Comparison of ENCODE assay signal across 35 cellular contexts in genomic region chr20:56449459-56449858, GRCh38. TPM values are rescaled to one million over a fixed set of nuclear protein-coding genes. Genes with fewer than 3 reads are reported as not detected.
"Had no signal": no experiment of that assay in that cellular context is flagged by ENCODE, and none has a peak within 500 bp of the region (broad histone marks: within the 10 kb centered on the region; RNA-seq: fewer than 3 reads in every experiment).

No MANE protein-coding gene starts in this region.

- DNase-seq: activated effector memory CD4-positive, alpha-beta T cell treated with Interleukin-2 at 50 U/mL for 16 hours; activated gamma-delta T cell; activated gamma-delta T cell treated with Interleukin-2 at 50 U/mL for 16 hours; activated naive CD4-positive, alpha-beta T cell; activated naive CD4-positive, alpha-beta T cell treated with anti-CD3 and anti-CD28 coated beads for 36 hours; activated naive CD4-positive, alpha-beta T cell treated with anti-CD3 and anti-CD28 coated beads, Interleukin-2, amount 10 ng/mL, durations not matched to agents 7 days and 5 days; activated naive CD4-positive, alpha-beta T cell treated with anti-CD3 and anti-CD28 coated beads, Interleukin-2, amount 50 U/mL, for 16 hours; activated naive CD4-positive, alpha-beta T cell treated with Interleukin-2 at 50 U/mL for 16 hours; activated naive CD8-positive, alpha-beta T cell treated with anti-CD3 and anti-CD28 coated beads for 36 hours; activated naive CD8-positive, alpha-beta T cell treated with anti-CD3 and anti-CD28 coated beads, Interleukin-2, amount 10 ng/mL, durations not matched to agents 7 days and 5 days; activated naive CD8-positive, alpha-beta T cell treated with anti-CD3 and anti-CD28 coated beads, Interleukin-2, amount 50 U/mL, for 24 hours; activated T-cell treated with anti-CD3 and anti-CD28 coated beads, Interleukin-2, amount 50 U/mL, for 24 hours; activated T-cell treated with anti-CD3 and anti-CD28 coated beads, Interleukin-2, amount 50 U/mL, for 4 hours; activated T-cell treated with anti-CD3 and anti-CD28 coated beads, Interleukin-2, amount 50 U/mL, for 48 hours; activated T-cell treated with anti-CD3 and anti-CD28 coated beads, Interleukin-2, amount 50 U/mL, for 72 hours; adrenal gland; amniotic stem cell; amygdala; anterior cingulate cortex; aorta; body of pancreas; brain microvascular endothelial cell; caudate nucleus; central memory CD4-positive, alpha-beta T cell; cerebellar nuclear complex had no signal

- H3K27ac Mint-ChIP-seq: activated naive CD4-positive, alpha-beta T cell treated with anti-CD3 and anti-CD28 coated beads for 36 hours; activated naive CD4-positive, alpha-beta T cell treated with anti-CD3 and anti-CD28 coated beads, Interleukin-2, amount 10 ng/mL, durations not matched to agents 7 days and 5 days; activated naive CD4-positive, alpha-beta T cell treated with anti-CD3 and anti-CD28 coated beads, Interleukin-2, amount 50 U/mL, for 24 hours; activated naive CD4-positive, alpha-beta T cell treated with anti-CD3 and anti-CD28 coated beads, Interleukin-2, amount 50 U/mL, for 72 hours; activated naive CD8-positive, alpha-beta T cell; activated naive CD8-positive, alpha-beta T cell treated with anti-CD3 and anti-CD28 coated beads for 36 hours; activated naive CD8-positive, alpha-beta T cell treated with anti-CD3 and anti-CD28 coated beads, Interleukin-2, amount 10 ng/mL, durations not matched to agents 7 days and 5 days; activated naive CD8-positive, alpha-beta T cell treated with anti-CD3 and anti-CD28 coated beads, Interleukin-2, amount 50 U/mL, for 24 hours; activated T-cell treated with anti-CD3 and anti-CD28 coated beads, Interleukin-2, amount 50 U/mL, for 24 hours; activated T-cell treated with anti-CD3 and anti-CD28 coated beads, Interleukin-2, amount 50 U/mL, for 72 hours; activated T-helper 1 cell treated with anti-CD3 and anti-CD28 coated beads, Interleukin-12 subunit alpha, Interleukin-12 subunit beta, Interleukin-2, Interleukin-4 antibody, amounts not matched to agents 30 ng/mL and 10 ng/mL and 1 ng/mL, durations not matched to agents 14 hours and 24 hours and 36 hours; activated T-helper 2 cell treated with anti-CD3 and anti-CD28 coated beads, Interferon-gamma antibody, Interleukin-2, Interleukin-4, amounts not matched to agents 10 μg/mL and 5 μg/mL and 100 μg/mL, durations not matched to agents 14 hours and 24 hours and 36 hours; brain had no signal

- H3K36me3 Mint-ChIP-seq: brain had no signal

- H3K4me3 Mint-ChIP-seq: activated naive CD4-positive, alpha-beta T cell treated with anti-CD3 and anti-CD28 coated beads for 36 hours; activated naive CD4-positive, alpha-beta T cell treated with anti-CD3 and anti-CD28 coated beads, Interleukin-2, amount 10 ng/mL, durations not matched to agents 7 days and 5 days; activated naive CD4-positive, alpha-beta T cell treated with anti-CD3 and anti-CD28 coated beads, Interleukin-2, amount 50 U/mL, for 24 hours; activated naive CD8-positive, alpha-beta T cell; activated naive CD8-positive, alpha-beta T cell treated with anti-CD3 and anti-CD28 coated beads for 36 hours; activated naive CD8-positive, alpha-beta T cell treated with anti-CD3 and anti-CD28 coated beads, Interleukin-2, amount 10 ng/mL, durations not matched to agents 7 days and 5 days; activated naive CD8-positive, alpha-beta T cell treated with anti-CD3 and anti-CD28 coated beads, Interleukin-2, amount 50 U/mL, for 24 hours; activated T-cell treated with anti-CD3 and anti-CD28 coated beads, Interleukin-2, amount 50 U/mL, for 24 hours; activated T-cell treated with anti-CD3 and anti-CD28 coated beads, Interleukin-2, amount 50 U/mL, for 4 hours; activated T-cell treated with anti-CD3 and anti-CD28 coated beads, Interleukin-2, amount 50 U/mL, for 72 hours; activated T-helper 1 cell treated with anti-CD3 and anti-CD28 coated beads, Interleukin-12 subunit alpha, Interleukin-12 subunit beta, Interleukin-2, Interleukin-4 antibody, amounts not matched to agents 30 ng/mL and 10 ng/mL and 1 ng/mL, durations not matched to agents 14 hours and 24 hours and 36 hours; activated T-helper 17 cell treated with anti-CD3 and anti-CD28 coated beads, Interleukin-2, amount 50 U/mL, for 72 hours; brain; central memory CD8-positive, alpha-beta T cell had no signal

- ATAC-seq: activated naive CD4-positive, alpha-beta T cell treated with anti-CD3 and anti-CD28 coated beads, Interleukin-2, amount 50 U/mL, for 72 hours; activated naive CD8-positive, alpha-beta T cell treated with anti-CD3 and anti-CD28 coated beads, Interleukin-2, amount 50 U/mL, for 24 hours; activated T-cell treated with anti-CD3 and anti-CD28 coated beads, Interleukin-2, amount 50 U/mL, for 4 hours; activated T-cell treated with anti-CD3 and anti-CD28 coated beads, Interleukin-2, amount 50 U/mL, for 72 hours; activated T-helper 17 cell treated with anti-CD3 and anti-CD28 coated beads, Interleukin-2, amount 50 U/mL, for 72 hours; body of pancreas had no signal

- H3K9me3 Mint-ChIP-seq: activated naive CD4-positive, alpha-beta T cell treated with anti-CD3 and anti-CD28 coated beads for 36 hours; activated naive CD4-positive, alpha-beta T cell treated with anti-CD3 and anti-CD28 coated beads, Interleukin-2, amount 10 ng/mL, durations not matched to agents 7 days and 5 days; activated naive CD4-positive, alpha-beta T cell treated with anti-CD3 and anti-CD28 coated beads, Interleukin-2, amount 50 U/mL, for 24 hours; activated naive CD4-positive, alpha-beta T cell treated with anti-CD3 and anti-CD28 coated beads, Interleukin-2, amount 50 U/mL, for 72 hours; activated naive CD8-positive, alpha-beta T cell treated with anti-CD3 and anti-CD28 coated beads for 36 hours; activated naive CD8-positive, alpha-beta T cell treated with anti-CD3 and anti-CD28 coated beads, Interleukin-2, amount 10 ng/mL, durations not matched to agents 7 days and 5 days; activated naive CD8-positive, alpha-beta T cell treated with anti-CD3 and anti-CD28 coated beads, Interleukin-2, amount 50 U/mL, for 24 hours; activated T-cell treated with anti-CD3 and anti-CD28 coated beads, Interleukin-2, amount 50 U/mL, for 24 hours; activated T-cell treated with anti-CD3 and anti-CD28 coated beads, Interleukin-2, amount 50 U/mL, for 4 hours; activated T-cell treated with anti-CD3 and anti-CD28 coated beads, Interleukin-2, amount 50 U/mL, for 72 hours; activated T-helper 1 cell treated with anti-CD3 and anti-CD28 coated beads, Interleukin-12 subunit alpha, Interleukin-12 subunit beta, Interleukin-2, Interleukin-4 antibody, amounts not matched to agents 30 ng/mL and 10 ng/mL and 1 ng/mL, durations not matched to agents 14 hours and 24 hours and 36 hours; activated T-helper 17 cell treated with anti-CD3 and anti-CD28 coated beads, Interleukin-2, amount 50 U/mL, for 72 hours; activated T-helper 2 cell treated with anti-CD3 and anti-CD28 coated beads, Interferon-gamma antibody, Interleukin-2, Interleukin-4, amounts not matched to agents 10 μg/mL and 5 μg/mL and 100 μg/mL, durations not matched to agents 14 hours and 24 hours and 36 hours; brain; central memory CD8-positive, alpha-beta T cell had no signal

- H3K27me3 Mint-ChIP-seq: activated naive CD4-positive, alpha-beta T cell treated with anti-CD3 and anti-CD28 coated beads, Interleukin-2, amount 10 ng/mL, durations not matched to agents 7 days and 5 days; activated naive CD4-positive, alpha-beta T cell treated with anti-CD3 and anti-CD28 coated beads, Interleukin-2, amount 50 U/mL, for 24 hours; activated naive CD8-positive, alpha-beta T cell; activated naive CD8-positive, alpha-beta T cell treated with anti-CD3 and anti-CD28 coated beads for 36 hours; activated naive CD8-positive, alpha-beta T cell treated with anti-CD3 and anti-CD28 coated beads, Interleukin-2, amount 10 ng/mL, durations not matched to agents 7 days and 5 days; activated naive CD8-positive, alpha-beta T cell treated with anti-CD3 and anti-CD28 coated beads, Interleukin-2, amount 50 U/mL, for 24 hours; activated T-cell treated with anti-CD3 and anti-CD28 coated beads, Interleukin-2, amount 50 U/mL, for 24 hours; activated T-helper 17 cell treated with anti-CD3 and anti-CD28 coated beads, Interleukin-2, amount 50 U/mL, for 72 hours; central memory CD8-positive, alpha-beta T cell had no signal

- H3K4me1 Mint-ChIP-seq: activated T-helper 17 cell treated with anti-CD3 and anti-CD28 coated beads, Interleukin-2, amount 50 U/mL, for 72 hours; brain; central memory CD8-positive, alpha-beta T cell had no signal

RNA-seq across cellular contexts. Expression of gene CASS4, which starts 37.4 kb away (rescaled TPM):
- total RNA-seq: bronchial epithelial cell had no signal

RNA-seq across cellular contexts. Expression of gene AURKA, which starts 57.4 kb away (rescaled TPM):
- total RNA-seq: ascending aorta had no signal
